ENCODE assay signal across 16 cellular contexts in genomic region chr16:67767953-67768352, GRCh38. TPM values are rescaled to one million over a fixed set of nuclear protein-coding genes. Genes with fewer than 3 reads are reported as not detected.
A peak's percentile ranks its signal among the peaks of the same experiment; 100 is the strongest.
DNase-seq lines count a peak whose midpoint lies in the region; ATAC-seq and TF ChIP-seq lines count a peak whose summit lies in the region.
"Had no signal": no experiment of that assay in that cellular context is flagged by ENCODE, and none has a peak within 500 bp of the region (broad histone marks: within the 10 kb centered on the region; RNA-seq: fewer than 3 reads in every experiment).

No MANE protein-coding gene starts in this region.

- peaks cover 11% of the 10 kb centered on the region for H3K4me1 Mint-ChIP-seq in chondrocyte (ENCODE audit: low read depth)

- DNase-seq in DMS 273 treated with DMSO at 0.1 percent for 48 hours (lab: John Stamatoyannopoulos, UW): peak; percentile 31
- peak; percentile 9 for DNase-seq in PC-3
- no peak for DNase-seq in chondrocyte (ENCODE audit: low spot score)
- DNase-seq in left lung: no peak
- no peak for DNase-seq in HEK293T (ENCODE audit: extremely low spot score)
- DNase-seq in stimulated activated CD8-positive, alpha-beta memory T cell treated with anti-CD3 and anti-CD28 coated beads, Interleukin-4, amount 100 ng/mL, for 48 hours: no peak
- DNase-seq in MM.1S: no peak
- DNase-seq: activated CD8-positive, alpha-beta T cell treated with anti-CD3 and anti-CD28 coated beads, Interleukin-2, amount 10 ng/mL, durations not matched to agents 7 days and 5 days; gastrocnemius medialis; NCI-H187; NCI-H526 treated with DMSO at 0.1 percent for 48 hours; stimulated activated CD4-positive, alpha-beta T cell treated with anti-CD3 and anti-CD28 coated beads, Interleukin-4, amount 100 ng/mL, for 4 hours; stimulated activated naive CD4-positive, alpha-beta T cell treated with Interleukin-2 at 50 U/mL for 16 hours; T1000 had no signal

- TF ChIP-seq CTCF in PC-3 (conservative IDR thresholded peaks at IDR 0.05; ENCODE audit: low read depth, low read length): no peak
- TF ChIP-seq CTCF in chondrocyte (IDR thresholded peaks at IDR 0.05): no peak
- no peak for TF ChIP-seq CTCF in left lung (IDR thresholded peaks at IDR 0.05)
- TF ChIP-seq CTCF in MM.1S (IDR thresholded peaks at IDR 0.05; ENCODE audit: low read length): no peak

- H4K20me1 ChIP-seq in PC-3 (ENCODE audit: low read length) (no peaks in the 10 kb centered on the region), MM.1S (ENCODE audit: insufficient read depth, low read length) (no peaks in the 10 kb centered on the region)

- peaks cover 7% of the 10 kb centered on the region for H3K36me3 Mint-ChIP-seq in chondrocyte (ENCODE audit: low read depth)

- no peaks in the 10 kb centered on the region for H3K79me2 ChIP-seq in PC-3 (ENCODE audit: low read length)
- H3K79me2 ChIP-seq in MM.1S (ENCODE audit: low read length): peaks cover 7% of the 10 kb centered on the region; the same call in 1 of the 2 replicates

- H3K9me3 ChIP-seq in PC-3 (ENCODE audit: low read length) (no peaks in the 10 kb centered on the region), left lung (no peaks in the 10 kb centered on the region), MM.1S (replicated peaks; ENCODE audit: insufficient read depth, low read length) (no peaks in the 10 kb centered on the region)
- H3K9me3 ChIP-seq: gastrocnemius medialis had no signal

- H3K4me3 Mint-ChIP-seq in chondrocyte (ENCODE audit: unreplicated experiment): no peak overlapping the region
- H3K4me3 Mint-ChIP-seq: activated CD8-positive, alpha-beta T cell treated with anti-CD3 and anti-CD28 coated beads, Interleukin-2, amount 10 ng/mL, durations not matched to agents 7 days and 5 days had no signal

- H3K27me3 ChIP-seq in PC-3 (ENCODE audit: low read length): no peaks in the 10 kb centered on the region
- H3K27me3 ChIP-seq in left lung: no peaks in the 10 kb centered on the region
- no peaks in the 10 kb centered on the region for H3K27me3 ChIP-seq in MM.1S (replicated peaks; ENCODE audit: insufficient read depth, low read length)
- H3K27me3 ChIP-seq: gastrocnemius medialis had no signal

- H3K4me3 ChIP-seq in PC-3 (ENCODE audit: low read length) (no peak overlapping the region), left lung (no peak overlapping the region), MM.1S (ENCODE audit: low read length) (no peak overlapping the region)
- H3K4me3 ChIP-seq: gastrocnemius medialis had no signal

- H3K27ac ChIP-seq in PC-3 (ENCODE audit: low read length): no peak overlapping the region
- H3K27ac ChIP-seq in left lung: no peak overlapping the region
- no peak overlapping the region for H3K27ac ChIP-seq in MM.1S (ENCODE audit: low read length)
- H3K27ac ChIP-seq: gastrocnemius medialis had no signal

- POLR2A ChIA-PET in PC-3 (lab: Charles Lee; ENCODE audit: unreplicated experiment) (interaction anchor here (0.6 kb wide), 1 partner anchor 129 kb away, joined by 16 read pairs; no protein-coding TSS in a partner anchor), HEK293T (lab: Yijun Ruan, JAX) (no interaction called here)

- no TSS peak for BruUV-seq in PC-3 (replicated peaks; lab: Mats Ljungman, UMichigan)

- peak overlapping the region; percentile 5 for H3K27ac Mint-ChIP-seq in chondrocyte (ENCODE audit: unreplicated experiment)
- H3K27ac Mint-ChIP-seq: activated CD8-positive, alpha-beta T cell treated with anti-CD3 and anti-CD28 coated beads, Interleukin-2, amount 10 ng/mL, durations not matched to agents 7 days and 5 days; IgD-negative memory B cell had no signal

- intact Hi-C loops in PC-3 (cut with micrococcal nuclease): no loop called here
- intact Hi-C loops in left lung (cut with DNase I): no loop called here

- H3K9me2 ChIP-seq in PC-3 (replicated peaks; ENCODE audit: low read length) (no peaks in the 10 kb centered on the region), MM.1S (replicated peaks; ENCODE audit: insufficient read depth, low read length) (no peaks in the 10 kb centered on the region)

- ATAC-seq in PC-3: peak; percentile 48; the same call in 1 of the 2 replicates
- peak; percentile 56 for ATAC-seq in left lung
- ATAC-seq in HG02588 (IDR thresholded peaks at IDR 0.05; ENCODE audit: unreplicated experiment): no peak
- ATAC-seq: activated CD8-positive, alpha-beta T cell treated with anti-CD3 and anti-CD28 coated beads, Interleukin-2, amount 10 ng/mL, durations not matched to agents 7 days and 5 days; gastrocnemius medialis had no signal

- H2AFZ ChIP-seq in PC-3 (ENCODE audit: low read length) (no peak overlapping the region), MM.1S (ENCODE audit: low read length) (no peak overlapping the region)

- CTCF ChIA-PET in PC-3 (lab: Charles Lee) (interaction anchor here (0.5 to 0.7 kb wide), 2 partner anchors 96 to 303 kb away, joined by 5 to 10 read pairs; no protein-coding TSS in a partner anchor), HEK293T (lab: Yijun Ruan, JAX) (no interaction called here)

- H3K9me3 Mint-ChIP-seq in chondrocyte (ENCODE audit: low read depth): no peaks in the 10 kb centered on the region
- H3K9me3 Mint-ChIP-seq: IgD-negative memory B cell had no signal

- H3K9ac ChIP-seq in PC-3 (ENCODE audit: low read length) (no peak overlapping the region), MM.1S (ENCODE audit: low read length) (no peak overlapping the region)

- H3K27me3 Mint-ChIP-seq in chondrocyte (ENCODE audit: low read depth): no peaks in the 10 kb centered on the region
- H3K27me3 Mint-ChIP-seq: IgD-negative memory B cell had no signal

- H3F3A ChIP-seq in PC-3 (ENCODE audit: low read length, unreplicated experiment) (no peaks in the 10 kb centered on the region), MM.1S (ENCODE audit: insufficient read depth, low read length) (no peaks in the 10 kb centered on the region)

- H3K4me1 ChIP-seq in PC-3 (ENCODE audit: insufficient read depth, low read length): no peaks in the 10 kb centered on the region
- peaks cover 0 to 3% of the 10 kb centered on the region in 2 donors for H3K4me1 ChIP-seq in left lung
- H3K4me1 ChIP-seq in MM.1S (ENCODE audit: low read length): no peaks in the 10 kb centered on the region

- H3K36me3 ChIP-seq in PC-3 (ENCODE audit: low read depth, low read length) (no peaks in the 10 kb centered on the region), left lung (peaks cover 0 to 34% of the 10 kb centered on the region in 2 donors), MM.1S (replicated peaks; ENCODE audit: insufficient read depth, low read length) (no peaks in the 10 kb centered on the region)

- H3K4me2 ChIP-seq in PC-3 (ENCODE audit: low read length) (no peak overlapping the region), MM.1S (ENCODE audit: low read depth, low read length) (no peak overlapping the region)

TF ChIP-seq in HEK293T, 16 proteins besides CTCF, POLR2A, EP300 and RAD21:
- no peak for TF ChIP-seq ELF4 (IDR thresholded peaks at IDR 0.05)
- TF ChIP-seq SUZ12 (IDR thresholded peaks at IDR 0.05): no peak
- TF ChIP-seq L3MBTL2 (conservative IDR thresholded peaks at IDR 0.05): no peak
- no peak for TF ChIP-seq NFRKB (IDR thresholded peaks at IDR 0.05)
- no peak for TF ChIP-seq ZNF384 (IDR thresholded peaks at IDR 0.05)
- no peak for TF ChIP-seq ARNT (IDR thresholded peaks at IDR 0.05)
- no peak for TF ChIP-seq TARDBP (IDR thresholded peaks at IDR 0.05)
- TF ChIP-seq BHLHE40 (IDR thresholded peaks at IDR 0.05; ENCODE audit: borderline replicate concordance): no peak
- TF ChIP-seq SP1 (IDR thresholded peaks at IDR 0.05): no peak
- TF ChIP-seq CTBP1 (IDR thresholded peaks at IDR 0.05; ENCODE audit: borderline replicate concordance): no peak
- TF ChIP-seq HDGF (IDR thresholded peaks at IDR 0.05; ENCODE audit: borderline replicate concordance): no peak
- no peak for TF ChIP-seq PKNOX1 (IDR thresholded peaks at IDR 0.05)
- no peak for TF ChIP-seq FOXA1 (IDR thresholded peaks at IDR 0.05)
- no peak for TF ChIP-seq LEF1 (IDR thresholded peaks at IDR 0.05; ENCODE audit: borderline replicate concordance)

RNA-seq across cellular contexts. Expression of gene RANBP10, which starts 38.4 kb away (rescaled TPM):
- total RNA-seq in PC-3 (2014; rRNA removed) (5.5 and 7.7 TPM in 2 replicates), chondrocyte (13.4 to 16.8 TPM (median 14.4 TPM) in 3 replicates), left lung (10 to 100 TPM; 16.8 to 18.0 TPM)

RNA-seq across cellular contexts. Expression of gene TSNAXIP1, which starts 38.7 kb away (rescaled TPM):
- total RNA-seq in PC-3 (2014; rRNA removed): 0.44 and 0.86 TPM in 2 replicates
- total RNA-seq in chondrocyte: 1.8 to 3.1 TPM (median 2.3 TPM) in 3 replicates
- 1 to 10 TPM in 1 of 2 donors, under 1 TPM in 1; 0.52 to 4.4 TPM for total RNA-seq in left lung

RNA-seq across cellular contexts. Expression of gene GFOD2, which starts 48.8 kb away (rescaled TPM):
- total RNA-seq in PC-3 (2014; rRNA removed) (21.8 and 22.2 TPM in 2 replicates), chondrocyte (14.4 to 22.4 TPM (median 16.3 TPM) in 3 replicates), left lung (10 to 100 TPM; 13.7 to 18.6 TPM)

Comparison
In these comparisons a context has a peak if more than half of its experiments do, and no peak if none do; other contexts are left out.
1. DNase-seq: peak in DMS 273 treated with DMSO at 0.1 percent for 48 hours (single experiment) and PC-3 (single experiment); none in chondrocyte (single experiment), left lung (0 of 2), HEK293T (single experiment), stimulated activated CD8-positive, alpha-beta memory T cell treated with anti-CD3 and anti-CD28 coated beads, Interleukin-4, amount 100 ng/mL, for 48 hours (single experiment) and MM.1S (single experiment).